6 cellular contexts compared by ENCODE assay signal in the genomic region with DNA sequence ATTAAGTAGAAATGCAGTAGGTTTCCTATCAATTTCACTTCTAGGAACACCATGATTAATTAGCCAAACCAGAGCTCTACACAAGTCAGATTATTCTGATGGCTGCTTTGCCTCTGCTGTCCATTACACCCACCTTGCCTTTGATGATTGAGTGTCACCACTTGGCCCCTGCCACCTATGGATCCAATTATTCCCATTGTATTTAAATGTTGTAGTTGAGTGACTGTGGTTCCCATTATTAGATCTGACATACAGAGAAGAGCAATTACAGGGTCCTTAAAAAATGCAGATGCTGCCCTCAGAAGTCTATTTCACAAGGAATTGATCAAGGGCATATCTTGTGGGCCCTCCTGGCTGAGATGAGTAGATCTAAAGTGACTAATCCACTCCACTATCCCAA.
"Had no signal": no experiment of that assay in that cellular context is flagged by ENCODE, and none has a peak within 500 bp of the region (broad histone marks: within the 10 kb centered on the region; RNA-seq: fewer than 3 reads in every experiment).

No MANE protein-coding gene starts in this region.

- DNase-seq: IMR-90, KBM-7, KG1 had no signal

- H3K27ac ChIP-seq: HL-60, KMS-11 had no signal

- H3K4me3 ChIP-seq: K562 had no signal
